Comparison of ENCODE assay signal across 8 cellular contexts in the genomic region with DNA sequence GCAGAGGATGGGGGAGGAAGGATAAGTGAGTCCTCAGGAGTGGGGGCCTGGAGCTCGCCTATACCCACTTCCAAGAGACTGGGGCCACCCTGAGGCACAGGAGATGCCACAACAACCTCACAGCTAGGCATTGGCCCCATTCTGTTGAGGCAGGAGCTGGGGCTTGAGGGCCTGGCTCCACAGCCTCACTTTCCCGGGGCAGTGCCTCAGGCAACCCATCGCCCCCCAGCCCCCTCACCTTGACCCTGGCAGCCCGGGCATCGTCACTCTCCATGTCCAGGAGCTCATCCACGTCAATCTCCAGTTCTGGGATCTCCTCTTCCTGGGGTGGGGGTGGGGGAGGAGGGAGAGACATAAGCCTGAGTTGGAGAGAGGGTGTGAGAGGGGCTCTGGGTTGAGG. TPM values are rescaled to one million over a fixed set of nuclear protein-coding genes. Genes with fewer than 3 reads are reported as not detected.
DNase-seq lines count a peak whose midpoint lies in the region; ATAC-seq and TF ChIP-seq lines count a peak whose summit lies in the region.

No MANE protein-coding gene starts in this region.

- H3K36me3 ChIP-seq in breast epithelium = no peaks in the 10 kb centered on the region

- intact Hi-C loops in breast epithelium (cut with DNase I; ENCODE audit: low total_unique reads) = no loop called here

- H3K27ac ChIP-seq in breast epithelium = peak overlapping the region; percentile 73 to 84

- DNase-seq in stimulated activated naive CD8-positive, alpha-beta T cell treated with anti-CD3 and anti-CD28 coated beads, Interleukin-15, Interleukin-2, amounts not matched to agents 100 U/mL and 50 U/mL, for 24 hours = no peak
- DNase-seq in breast epithelium (ENCODE audit: low spot score in 2 of 2) = no peak
- no peak for DNase-seq in mesothelial cell of epicardium (ENCODE audit: low spot score in 2 of 2, unreplicated experiment in 2 of 2)
- no peak for DNase-seq in iPS-NIHi11 (ENCODE audit: low spot score)
- no peak for DNase-seq in GM13977 (ENCODE audit: low spot score)

- peak overlapping the region; percentile 95 for H3K27ac Mint-ChIP-seq in stimulated activated naive CD8-positive, alpha-beta T cell treated with anti-CD3 and anti-CD28 coated beads, Interleukin-15, Interleukin-2, amounts not matched to agents 100 ng/mL and 50 ng/mL, for 24 hours
- H3K27ac Mint-ChIP-seq in mesothelial cell of epicardium = no peak overlapping the region

- peaks cover 32% of the 10 kb centered on the region for H3K4me1 Mint-ChIP-seq in stimulated activated naive CD8-positive, alpha-beta T cell treated with anti-CD3 and anti-CD28 coated beads, Interleukin-15, Interleukin-2, amounts not matched to agents 100 ng/mL and 50 ng/mL, for 24 hours (ENCODE audit: low read depth)
- H3K4me1 Mint-ChIP-seq in mesothelial cell of epicardium = peaks cover 29% of the 10 kb centered on the region

- peaks cover 13% of the 10 kb centered on the region for H3K36me3 Mint-ChIP-seq in stimulated activated naive CD8-positive, alpha-beta T cell treated with anti-CD3 and anti-CD28 coated beads, Interleukin-15, Interleukin-2, amounts not matched to agents 100 ng/mL and 50 ng/mL, for 24 hours (ENCODE audit: low read depth)
- H3K36me3 Mint-ChIP-seq in mesothelial cell of epicardium = no peaks in the 10 kb centered on the region

- TF ChIP-seq POLR2A in breast epithelium (IDR thresholded peaks at IDR 0.05) = no peak

- no peak for ATAC-seq in stimulated activated naive CD8-positive, alpha-beta T cell treated with anti-CD3 and anti-CD28 coated beads, Interleukin-15, Interleukin-2, amounts not matched to agents 100 U/mL and 50 U/mL, for 24 hours
- no peak for ATAC-seq in esophagus mucosa
- no peak for ATAC-seq in GM19397 (IDR thresholded peaks at IDR 0.05; ENCODE audit: unreplicated experiment)

- H3K27me3 Mint-ChIP-seq in stimulated activated naive CD8-positive, alpha-beta T cell treated with anti-CD3 and anti-CD28 coated beads, Interleukin-15, Interleukin-2, amounts not matched to agents 100 ng/mL and 50 ng/mL, for 24 hours = no peaks in the 10 kb centered on the region
- no peaks in the 10 kb centered on the region for H3K27me3 Mint-ChIP-seq in mesothelial cell of epicardium (ENCODE audit: low read depth)

- H3K9me3 ChIP-seq in breast epithelium = no peaks in the 10 kb centered on the region

- peaks cover 10 to 12% of the 10 kb centered on the region in 2 donors for H3K4me1 ChIP-seq in breast epithelium

- peak overlapping the region; percentile 94 for H3K4me3 Mint-ChIP-seq in stimulated activated naive CD8-positive, alpha-beta T cell treated with anti-CD3 and anti-CD28 coated beads, Interleukin-15, Interleukin-2, amounts not matched to agents 100 ng/mL and 50 ng/mL, for 24 hours
- peak overlapping the region; percentile 81 for H3K4me3 Mint-ChIP-seq in mesothelial cell of epicardium

- TF ChIP-seq CTCF in breast epithelium (IDR thresholded peaks at IDR 0.05) (no peak), mesothelial cell of epicardium (IDR thresholded peaks at IDR 0.05; ENCODE audit: unreplicated experiment) (no peak), GM13977 (IDR thresholded peaks at IDR 0.05; ENCODE audit: extremely low read depth, insufficient read depth, missing control alignments) (no peak)

- in situ Hi-C loops in GM13977 (cut with MboI; ENCODE audit: low pct_unique_long_range_greater_than_20kb, low sequenced_read_pairs, unreplicated experiment) = no loop called here

- no peaks in the 10 kb centered on the region for H3K9me3 Mint-ChIP-seq in stimulated activated naive CD8-positive, alpha-beta T cell treated with anti-CD3 and anti-CD28 coated beads, Interleukin-15, Interleukin-2, amounts not matched to agents 100 ng/mL and 50 ng/mL, for 24 hours
- no peaks in the 10 kb centered on the region for H3K9me3 Mint-ChIP-seq in mesothelial cell of epicardium

- H3K4me3 ChIP-seq in breast epithelium = peak overlapping the region; percentile 3 to 91 (median 76)

- H3K27me3 ChIP-seq in breast epithelium = no peaks in the 10 kb centered on the region

RNA-seq across cellular contexts. Expression of gene PPP1R14B, which starts 1.8 kb away (rescaled TPM):
- total RNA-seq in breast epithelium (100 to 1,000 TPM in 1 of 3 donors, 10 to 100 TPM in 2; 63.0 to 101 (median 64.7) TPM), mesothelial cell of epicardium (119 to 131 TPM (median 124 TPM) in 3 replicates), esophagus mucosa (265 TPM)

RNA-seq across cellular contexts. Expression of gene FKBP2, which starts 4.1 kb away (rescaled TPM):
- total RNA-seq in breast epithelium (10 to 100 TPM; 51.4 to 77.3 (median 54.6) TPM), mesothelial cell of epicardium (35.5 to 40.2 TPM (median 36.4 TPM) in 3 replicates), esophagus mucosa (40.7 TPM)

RNA-seq across cellular contexts. Expression of gene PLCB3, which starts 6.4 kb away (rescaled TPM):
- 10 to 100 TPM; 15.5 to 20.5 (median 19.0) TPM for total RNA-seq in breast epithelium
- total RNA-seq in mesothelial cell of epicardium = 34.9 to 35.7 TPM (median 35.7 TPM) in 3 replicates
- total RNA-seq in esophagus mucosa = 43.9 TPM

RNA-seq across cellular contexts. Expression of gene VEGFB, which starts 10.6 kb away (rescaled TPM):
- total RNA-seq in breast epithelium (100 to 1,000 TPM in 1 of 3 donors, 10 to 100 TPM in 2; 45.1 to 223 (median 53.4) TPM), mesothelial cell of epicardium (83.2 to 90.1 TPM (median 85.8 TPM) in 3 replicates), esophagus mucosa (45.2 TPM)

RNA-seq across cellular contexts. Expression of gene DNAJC4, which starts 14.6 kb away (rescaled TPM):
- total RNA-seq in breast epithelium (10 to 100 TPM; 23.6 to 33.5 (median 32.6) TPM), mesothelial cell of epicardium (43.6 to 49.4 TPM (median 45.0 TPM) in 3 replicates), esophagus mucosa (16.7 TPM)
